In genomic region chr17:30709096-30709495, GRCh38 we compare ENCODE assay signal across 8 cellular contexts.
DNase-seq lines count a peak whose midpoint lies in the region; ATAC-seq and TF ChIP-seq lines count a peak whose summit lies in the region.
"Not testable (repeated sequence)": the region's sequence is repeated elsewhere in the genome, so short reads cannot be mapped to it uniquely, and the experiment has no call there.

No MANE protein-coding gene starts in this region.

- peaks cover 41% of the 10 kb centered on the region for H4K20me1 ChIP-seq in BLaER1
- H4K20me1 ChIP-seq in Karpas-422 (ENCODE audit: insufficient read depth, low read depth, low read length) = not testable (repeated sequence)

- ATAC-seq in GM19455 (IDR thresholded peaks at IDR 0.05; ENCODE audit: unreplicated experiment) (peak; percentile 33), T-cell (replicated peaks in 1 of 4) (peak; percentile 36 to 53 (median 40))
- peak; percentile 8 to 29 for ATAC-seq in stimulated activated naive B cell treated with anti-CD40 and anti-IgM and Interleukin-4, amounts not matched to agents 10 μg/mL and 1 μg/mL and 100 μg/mL, for 72 hours (replicated peaks)

- H2BK5ac ChIP-seq in mesendoderm (ENCODE audit: low read length) = not testable (repeated sequence)

- DNase-seq in Karpas-422 (peak; percentile 66), T-cell (peak in 12 of 34 experiments; percentile 14 to 42 (median 27)), astrocyte of the hippocampus (ENCODE audit: low read depth, low spot score) (peak; percentile 58)
- DNase-seq in fibroblast of the aortic adventitia (ENCODE audit: low read depth); mesendoderm; stimulated activated naive B cell treated with anti-CD40 and anti-IgM and Interleukin-4, amounts not matched to agents 10 μg/mL and 1 μg/mL and 100 μg/mL, for 72 hours: not testable (repeated sequence)

- not testable (repeated sequence) for H3K27ac Mint-ChIP-seq in T-cell; stimulated activated naive B cell treated with anti-CD40 and anti-IgM and Interleukin-4, amounts not matched to agents 10 μg/mL and 1 μg/mL and 100 μg/mL, for 72 hours

- not testable (repeated sequence) for H2BK120ac ChIP-seq in mesendoderm (ENCODE audit: low read depth, low read length)

- POLR2A ChIA-PET in T-cell (lab: Charles Lee) = not testable (repeated sequence)

- not testable (repeated sequence) for H2AK5ac ChIP-seq in mesendoderm (ENCODE audit: low read length)

- H3K79me2 ChIP-seq in Karpas-422 (ENCODE audit: low read length) (peaks cover 40% of the 10 kb centered on the region), mesendoderm (ENCODE audit: control insufficient read depth, insufficient read depth, low read length) (peaks cover 45% of the 10 kb centered on the region)

- not testable (repeated sequence) for H4K5ac ChIP-seq in mesendoderm (ENCODE audit: low read length)

- peak overlapping the region; percentile 93 for H3K27ac ChIP-seq in BLaER1
- peak overlapping the region; percentile 51; the same call in 1 of the 2 replicates for H3K27ac ChIP-seq in Karpas-422 (ENCODE audit: low read length)
- H3K27ac ChIP-seq in mesendoderm (ENCODE audit: low read depth, low read length) = peak overlapping the region; percentile 87

- not testable (repeated sequence) for H2BK15ac ChIP-seq in mesendoderm (replicated peaks; ENCODE audit: low read depth)

- TF ChIP-seq CTCF in fibroblast of the aortic adventitia (IDR thresholded peaks at IDR 0.05; ENCODE audit: insufficient read depth, low read length) = not testable (repeated sequence)

- H3K9ac ChIP-seq in BLaER1 = peak overlapping the region; percentile 94
- H3K9ac ChIP-seq in Karpas-422 (ENCODE audit: low read length) = peak overlapping the region; percentile 84
- H3K9ac ChIP-seq in mesendoderm (ENCODE audit: low read length) = peak overlapping the region; percentile 92

- not testable (repeated sequence) for H3K23ac ChIP-seq in mesendoderm (ENCODE audit: low read length)

- H3K4me2 ChIP-seq in BLaER1 = peak overlapping the region; percentile 96; the same call in 1 of the 2 replicates
- peak overlapping the region; percentile 71 for H3K4me2 ChIP-seq in Karpas-422 (ENCODE audit: low read depth, low read length, poor library complexity, severe bottlenecking)
- not testable (repeated sequence) for H3K4me2 ChIP-seq in mesendoderm (ENCODE audit: low read length)

- not testable (repeated sequence) for H3K27me3 Mint-ChIP-seq in T-cell
- H3K27me3 Mint-ChIP-seq in stimulated activated naive B cell treated with anti-CD40 and anti-IgM and Interleukin-4, amounts not matched to agents 10 μg/mL and 1 μg/mL and 100 μg/mL, for 72 hours = peaks cover 44 to 46% of the 10 kb centered on the region in 2 donors

- peak overlapping the region; percentile 82 for H3K4ac ChIP-seq in mesendoderm (ENCODE audit: low read depth, low read length)

- H2AFZ ChIP-seq in Karpas-422 (ENCODE audit: low read length) = not testable (repeated sequence)

- not testable (repeated sequence) for H3K9me2 ChIP-seq in Karpas-422 (replicated peaks; ENCODE audit: insufficient read depth, low read length)

- peaks cover 32 to 39% (median 35%) of the 10 kb centered on the region in 3 donors for H3K4me1 Mint-ChIP-seq in T-cell
- peaks cover 35 to 60% of the 10 kb centered on the region in 2 donors for H3K4me1 Mint-ChIP-seq in stimulated activated naive B cell treated with anti-CD40 and anti-IgM and Interleukin-4, amounts not matched to agents 10 μg/mL and 1 μg/mL and 100 μg/mL, for 72 hours

- not testable (repeated sequence) for H3K9me3 Mint-ChIP-seq in T-cell; stimulated activated naive B cell treated with anti-CD40 and anti-IgM and Interleukin-4, amounts not matched to agents 10 μg/mL and 1 μg/mL and 100 μg/mL, for 72 hours

- not testable (repeated sequence) for H3K36me3 ChIP-seq in BLaER1; Karpas-422 (ENCODE audit: insufficient read depth, low read length); mesendoderm (ENCODE audit: control insufficient read depth, insufficient read depth, low read length)

- CTCF ChIA-PET in T-cell (lab: Charles Lee) = interaction anchor here in 1 of 2 donors (0.6 kb wide), 1 partner anchor 327 kb away, joined by 3 read pairs; no protein-coding TSS in a partner anchor

- H3K4me3 Mint-ChIP-seq in T-cell = peak overlapping the region in 1 of 3 donors; percentile 100
- H3K4me3 Mint-ChIP-seq in stimulated activated naive B cell treated with anti-CD40 and anti-IgM and Interleukin-4, amounts not matched to agents 10 μg/mL and 1 μg/mL and 100 μg/mL, for 72 hours = not testable (repeated sequence)

- peak overlapping the region; percentile 89 for H3K4me3 ChIP-seq in BLaER1
- H3K4me3 ChIP-seq in Karpas-422 (ENCODE audit: low read length) = peak overlapping the region; percentile 77; the same call in 1 of the 2 replicates
- peak overlapping the region; percentile 79 for H3K4me3 ChIP-seq in fibroblast of the aortic adventitia (ENCODE audit: low read depth, low read length)
- H3K4me3 ChIP-seq in mesendoderm (ENCODE audit: low read length) = peak overlapping the region; percentile 36

- H3K4me1 ChIP-seq in BLaER1 (peaks cover 63% of the 10 kb centered on the region), Karpas-422 (ENCODE audit: low read length) (peaks cover 49% of the 10 kb centered on the region)
- H3K4me1 ChIP-seq in mesendoderm (ENCODE audit: control insufficient read depth, low read depth, low read length) = not testable (repeated sequence)

- peaks cover 18% of the 10 kb centered on the region for H3K27me3 ChIP-seq in BLaER1
- not testable (repeated sequence) for H3K27me3 ChIP-seq in Karpas-422 (ENCODE audit: low read length); mesendoderm (ENCODE audit: insufficient read depth, low read length, poor library complexity)

- WGBS in mesendoderm (ENCODE audit: extremely low coverage, insufficient coverage, low lambda C conversion rate) = no CpG with 5 or more reads among the region's 64 CpGs

- not testable (repeated sequence) for H4K8ac ChIP-seq in mesendoderm (ENCODE audit: low read depth, low read length)

- not testable (repeated sequence) for H3K79me1 ChIP-seq in mesendoderm (ENCODE audit: low read length)

- not testable (repeated sequence) for H3K9me3 ChIP-seq in BLaER1; Karpas-422 (ENCODE audit: low read length)

- peak overlapping the region; percentile 74 for H3K56ac ChIP-seq in mesendoderm (ENCODE audit: low read length)

- peak overlapping the region; percentile 85 for H3K18ac ChIP-seq in mesendoderm (ENCODE audit: low read length)

- not testable (repeated sequence) for H3K36me3 Mint-ChIP-seq in T-cell; stimulated activated naive B cell treated with anti-CD40 and anti-IgM and Interleukin-4, amounts not matched to agents 10 μg/mL and 1 μg/mL and 100 μg/mL, for 72 hours

Comparison
In these comparisons a context has a peak if more than half of its experiments do, and no peak if none do; other contexts are left out.
1. H3K4me3 ChIP-seq: peak in every context shown above with its lines; median percentile 89 in BLaER1; 79 in fibroblast of the aortic adventitia; 77 in Karpas-422; 36 in mesendoderm.